Comparison of ENCODE assay signal across 9 cellular contexts in genomic region chr16:58638148-58639036, GRCh38. TPM values are rescaled to one million over a fixed set of nuclear protein-coding genes. Genes with fewer than 3 reads are reported as not detected.
DNase-seq lines count a peak whose midpoint lies in the region; ATAC-seq and TF ChIP-seq lines count a peak whose summit lies in the region.
"Had no signal": no experiment of that assay in that cellular context is flagged by ENCODE, and none has a peak within 500 bp of the region (broad histone marks: within the 10 kb centered on the region; RNA-seq: fewer than 3 reads in every experiment).

No MANE protein-coding gene starts in this region.

- no peaks in the 10 kb centered on the region for H3K36me3 ChIP-seq in body of pancreas (replicated peaks in 1 of 2; ENCODE audit: insufficient read depth in 1 of 2, low read depth in 2 of 2)

- no peak overlapping the region for H3K27ac ChIP-seq in body of pancreas

- 56 to 58% methylated on average over 8 of the region's 8 CpGs for WGBS in body of pancreas, 2 donors

- no peak for TF ChIP-seq POLR2A in body of pancreas (IDR thresholded peaks at IDR 0.05)

- H3K27me3 ChIP-seq in body of pancreas, result no peaks in the 10 kb centered on the region

- intact Hi-C loops in body of pancreas (cut with DNase I) (no loop called here), left colon (cut with DNase I, micrococcal nuclease) (no loop called here)

- no peak overlapping the region for H3K4me3 ChIP-seq in body of pancreas

- peak; percentile 66 for ATAC-seq in body of pancreas
- ATAC-seq in left colon, result peak; percentile 73
- ATAC-seq in HG03439 (IDR thresholded peaks at IDR 0.05; ENCODE audit: unreplicated experiment), result no peak
- ATAC-seq in HG03565 (IDR thresholded peaks at IDR 0.05; ENCODE audit: unreplicated experiment), result no peak

- TF ChIP-seq CTCF in body of pancreas (IDR thresholded peaks at IDR 0.05), result peak in 4 of 7 experiments; percentile 8 to 26 (median 24)

- no peaks in the 10 kb centered on the region for H3K4me1 ChIP-seq in body of pancreas

- peak; percentile 89 for DNase-seq in AG08395 (ENCODE audit: low spot score)
- peak; percentile 77 for DNase-seq in HS-5 (ENCODE audit: low read depth)
- peak; percentile 30 to 40 (median 38) for DNase-seq in body of pancreas
- peak; percentile 45 to 48 for DNase-seq in left colon
- DNase-seq in NCI-H146 (lab: John Stamatoyannopoulos, UW), result no peak
- no peak for DNase-seq in COR-L47 (lab: John Stamatoyannopoulos, UW)
- DNase-seq: NCI-H1436 treated with DMSO at 0.1 percent for 48 hours had no signal

- H3K9me3 ChIP-seq in body of pancreas, result no peaks in the 10 kb centered on the region

RNA-seq across cellular contexts. Expression of gene CNOT1, which starts 8.8 kb away (rescaled TPM):
- 10 to 100 TPM; 56.8 to 63.9 TPM for total RNA-seq in body of pancreas
- 100 to 1,000 TPM; 208 to 236 TPM for total RNA-seq in left colon

RNA-seq across cellular contexts. Expression of gene SLC38A7, which starts 46.2 kb away (rescaled TPM):
- total RNA-seq in body of pancreas (1 to 10 TPM; 6.3 to 7.3 TPM), left colon (10 to 100 TPM; 12.1 to 12.3 TPM)

Comparison
In these comparisons a context has a peak if more than half of its experiments do, and no peak if none do; other contexts are left out.
1. DNase-seq: peak in AG08395 (single experiment), HS-5 (single experiment), body of pancreas (4 of 4) and left colon (2 of 2); none in NCI-H146 (single experiment) and COR-L47 (single experiment).
2. ATAC-seq: peak in body of pancreas (single experiment) and left colon (single experiment); none in HG03439 (single experiment) and HG03565 (single experiment).